In genomic region chrX:49184294-49185061, GRCh38 we compare ENCODE assay signal across 7 cellular contexts. TPM values are rescaled to one million over a fixed set of nuclear protein-coding genes. Genes with fewer than 3 reads are reported as not detected.
DNase-seq lines count a peak whose midpoint lies in the region; ATAC-seq and TF ChIP-seq lines count a peak whose summit lies in the region.

No MANE protein-coding gene starts in this region.

- in situ Hi-C loops in brain microvascular endothelial cell (cut with HindIII; ENCODE audit: low pct_ligation_motif_present, low sequenced_read_pairs) = no loop called here

- DNase-seq in GM10266 (ENCODE audit: extremely low spot score) (peak; percentile 51), NT2/D1 (ENCODE audit: low read depth, low spot score) (peak; percentile 91), brain microvascular endothelial cell (peak; percentile 83)

- H3K9me3 ChIP-seq in NT2/D1 (ENCODE audit: insufficient read depth, low read length) (no peaks in the 10 kb centered on the region), iPS-15b (ENCODE audit: control insufficient read depth, insufficient read depth, low read length) (no peaks in the 10 kb centered on the region), skeletal muscle satellite cell (replicated peaks; ENCODE audit: low read length) (no peaks in the 10 kb centered on the region)

- peak overlapping the region; percentile 86 for H3K9ac ChIP-seq in NT2/D1 (ENCODE audit: insufficient read length, low read depth)
- H3K9ac ChIP-seq in iPS-15b (ENCODE audit: low read depth, low read length) = no peak overlapping the region
- peak overlapping the region; percentile 35 for H3K9ac ChIP-seq in skeletal muscle satellite cell (ENCODE audit: low read depth, low read length)

- TF ChIP-seq CTCF in GM10266 (IDR thresholded peaks at IDR 0.05; ENCODE audit: control insufficient read depth, insufficient read depth, low read depth, missing control alignments) = no peak
- TF ChIP-seq CTCF in brain microvascular endothelial cell (IDR thresholded peaks at IDR 0.05; ENCODE audit: low read depth, low read length, missing control alignments) = no peak

- no peak overlapping the region for H3K27ac ChIP-seq in brain microvascular endothelial cell

- no peaks in the 10 kb centered on the region for H3K27me3 ChIP-seq in NT2/D1 (ENCODE audit: insufficient read depth, insufficient read length)
- H3K27me3 ChIP-seq in brain microvascular endothelial cell (replicated peaks) = no peaks in the 10 kb centered on the region
- H3K27me3 ChIP-seq in iPS-15b (ENCODE audit: control insufficient read depth, insufficient read depth, low read length) = no peaks in the 10 kb centered on the region
- no peaks in the 10 kb centered on the region for H3K27me3 ChIP-seq in skeletal muscle satellite cell (ENCODE audit: control insufficient read depth, insufficient read depth, low read length)

- H3K4me3 ChIP-seq in NT2/D1 (ENCODE audit: insufficient read length, low read depth) (peak overlapping the region; percentile 77), brain microvascular endothelial cell (ENCODE audit: low read depth, low read length) (peak overlapping the region; percentile 48), iPS-15b (ENCODE audit: low read depth, low read length) (peak overlapping the region; percentile 53), skeletal muscle satellite cell (ENCODE audit: low read length) (peak overlapping the region; percentile 76)

- H3K4me1 ChIP-seq in NT2/D1 (ENCODE audit: insufficient read depth, insufficient read length) (peaks cover 3% of the 10 kb centered on the region), iPS-15b (ENCODE audit: control insufficient read depth, insufficient read depth, low read length) (no peaks in the 10 kb centered on the region), skeletal muscle satellite cell (ENCODE audit: control insufficient read depth, insufficient read depth, low read length) (peaks cover 11% of the 10 kb centered on the region)

- H3K4me2 ChIP-seq in skeletal muscle satellite cell (ENCODE audit: low read length) = peak overlapping the region; percentile 82

- peak; percentile 45 for ATAC-seq in HG03095 (IDR thresholded peaks at IDR 0.05; ENCODE audit: unreplicated experiment)
- ATAC-seq in GM19328 (IDR thresholded peaks at IDR 0.05; ENCODE audit: unreplicated experiment) = no peak

- peaks cover 31% of the 10 kb centered on the region for H3K36me3 ChIP-seq in NT2/D1 (ENCODE audit: insufficient read depth, insufficient read length, low read length)
- H3K36me3 ChIP-seq in brain microvascular endothelial cell (replicated peaks) = peaks cover 2% of the 10 kb centered on the region
- peaks cover 14% of the 10 kb centered on the region for H3K36me3 ChIP-seq in iPS-15b (ENCODE audit: control insufficient read depth, insufficient read depth, low read length)
- H3K36me3 ChIP-seq in skeletal muscle satellite cell (ENCODE audit: insufficient read depth, low read length) = peaks cover 8% of the 10 kb centered on the region

RNA-seq across cellular contexts. Expression of gene PRICKLE3, which starts 1.7 kb away (rescaled TPM):
- total RNA-seq in skeletal muscle satellite cell (2012; rRNA removed) = 9.9 and 10.7 TPM in 2 replicates

RNA-seq across cellular contexts. Expression of gene PLP2, which starts 12.8 kb away (rescaled TPM):
- total RNA-seq in skeletal muscle satellite cell (2012; rRNA removed) = 33.7 and 54.6 TPM in 2 replicates

RNA-seq across cellular contexts. Expression of gene SYP, which starts 15.5 kb away (rescaled TPM):
- total RNA-seq in skeletal muscle satellite cell (2012; rRNA removed) = under 0.01 and 0.25 TPM in 2 replicates

RNA-seq across cellular contexts. Expression of gene MAGIX, which starts 21.9 kb away (rescaled TPM):
- 0.66 and 0.76 TPM in 2 replicates for total RNA-seq in skeletal muscle satellite cell (2012; rRNA removed)

RNA-seq across cellular contexts. Expression of gene CACNA1F, which starts 48.7 kb away (rescaled TPM):
- not detected in 2 replicates for total RNA-seq in skeletal muscle satellite cell (2012; rRNA removed)
